5 cellular contexts compared by ENCODE assay signal in genomic region chr11:94350850-94351563, GRCh38. TPM values are rescaled to one million over a fixed set of nuclear protein-coding genes. Genes with fewer than 3 reads are reported as not detected.
"Had no signal": no experiment of that assay in that cellular context is flagged by ENCODE, and none has a peak within 500 bp of the region (broad histone marks: within the 10 kb centered on the region; RNA-seq: fewer than 3 reads in every experiment).

No MANE protein-coding gene starts in this region.

RNA-seq across cellular contexts. Expression of gene IZUMO1R, which starts 46.6 kb away (rescaled TPM):
- total RNA-seq: H4, H7, HT-29, IMR-90, K562 had no signal
- polyA plus RNA-seq: IMR-90, K562 had no signal
